Comparison of ENCODE assay signal across 8 cellular contexts in genomic region chr6:33454009-33454946, GRCh38. TPM values are rescaled to one million over a fixed set of nuclear protein-coding genes. Genes with fewer than 3 reads are reported as not detected.
DNase-seq lines count a peak whose midpoint lies in the region; ATAC-seq, FAIRE-seq and TF ChIP-seq lines count a peak whose summit lies in the region.

Gene ZBTB9, plus strand, starts transcription at chr6:33454576. Its CDS starts 525 bp downstream, at chr6:33455101.

- TF ChIP-seq POLR2A in GM12892 (IDR thresholded peaks at IDR 0.05; ENCODE audit: low read depth, low read length): peak; percentile 85
- peak; percentile 83 to 96 for TF ChIP-seq POLR2A in heart left ventricle (IDR thresholded peaks at IDR 0.05)

- H3K9me3 ChIP-seq in adipocyte (ENCODE audit: control insufficient read depth, low read length) (no peaks in the 10 kb centered on the region), heart left ventricle (no peaks in the 10 kb centered on the region)

- H3K36me3 Mint-ChIP-seq in type B pancreatic cell: peaks cover 12% of the 10 kb centered on the region

- H3K27ac ChIP-seq in heart left ventricle: peak within 1 kb of the TSS; percentile 21 to 88 (median 86)

- peak; percentile 98 for ATAC-seq in HG02840 (IDR thresholded peaks at IDR 0.05; ENCODE audit: low FRiP score, unreplicated experiment)
- peak; percentile 99 to 100 (median 100) for ATAC-seq in heart left ventricle

- H3K4me3 ChIP-seq in adipocyte (ENCODE audit: low read length): peak within 1 kb of the TSS; percentile 97
- peak within 1 kb of the TSS; percentile 71 to 99 (median 88) for H3K4me3 ChIP-seq in heart left ventricle

- peaks cover 10% of the 10 kb centered on the region for H3K36me3 ChIP-seq in adipocyte (ENCODE audit: control insufficient read depth, insufficient read depth, low read length, severe bottlenecking)
- peaks cover 0 to 22% (median 7%) of the 10 kb centered on the region in 9 donors for H3K36me3 ChIP-seq in heart left ventricle

- intact Hi-C loops in heart left ventricle (cut with DNase I): loop anchor here in 2 of 10 donors (1.0 to 5.0 kb wide), 3 partner anchors 44 to 118 kb away; partner anchors contain the start of gene KIFC1 (in 1 of the 2)

- H3K27me3 ChIP-seq in adipocyte (replicated peaks; ENCODE audit: control insufficient read depth, insufficient read depth, low read length) (no peaks in the 10 kb centered on the region), heart left ventricle (no peaks in the 10 kb centered on the region)

- H3K27ac Mint-ChIP-seq in type B pancreatic cell: peak within 1 kb of the TSS; percentile 74

- DNase-seq in GM12892 (ENCODE audit: insufficient read length) (peak; percentile 99), NCI-H1436 (lab: John Stamatoyannopoulos, UW) (peak; percentile 94), SW480 (ENCODE audit: low spot score) (peak; percentile 94), adipocyte (ENCODE audit: low read depth) (peak; percentile 98), heart left ventricle (peak; percentile 96 to 98 (median 97)), pons (ENCODE audit: low spot score) (peak; percentile 96), type B pancreatic cell (ENCODE audit: extremely low spot score, unreplicated experiment) (peak; percentile 92)

- H3K4me1 Mint-ChIP-seq in type B pancreatic cell (ENCODE audit: unreplicated experiment): peaks cover 25% of the 10 kb centered on the region

- no peak for TF ChIP-seq CTCF in heart left ventricle (IDR thresholded peaks at IDR 0.05)
- TF ChIP-seq CTCF in type B pancreatic cell (conservative IDR thresholded peaks at IDR 0.05): no peak

- no peaks in the 10 kb centered on the region for H3K27me3 Mint-ChIP-seq in type B pancreatic cell

- H3K9ac ChIP-seq in adipocyte (ENCODE audit: low read length): peak within 1 kb of the TSS; percentile 95

- FAIRE-seq in GM12892 (lab: Jason Lieb, UNC): peak; percentile 99

- H3K4me1 ChIP-seq in adipocyte (ENCODE audit: control insufficient read depth, insufficient read depth, low read length) (peaks cover 6% of the 10 kb centered on the region), heart left ventricle (peaks cover 0 to 39% (median 17%) of the 10 kb centered on the region in 12 donors)

- peak within 1 kb of the TSS; percentile 90 for H3K4me3 Mint-ChIP-seq in type B pancreatic cell

- 0 to 1% (median 1%) methylated on average over 24 to 65 of the region's 65 CpGs for WGBS in heart left ventricle, 4 donors

- H3K9me3 Mint-ChIP-seq in type B pancreatic cell: no peaks in the 10 kb centered on the region

RNA-seq across cellular contexts. Expression of gene ZBTB9, which starts in this region (rescaled TPM):
- 6.1 TPM for polyA plus RNA-seq in GM12892 (2012; ENCODE audit: missing spikeins)
- total RNA-seq in heart left ventricle (1 to 10 TPM; 2.5 to 6.4 (median 4.7) TPM), type B pancreatic cell (ENCODE audit: low replicate concordance) (11.3 and 14.5 TPM in 2 replicates)
- 1 to 10 TPM; 2.2 to 5.6 TPM for polyA plus RNA-seq in heart left ventricle

Comparison
In these comparisons a context has a peak if more than half of its experiments do, and no peak if none do; other contexts are left out.
1. Peak in every context shown above with its lines: DNase-seq, ATAC-seq, H3K4me3 ChIP-seq and H3K27ac ChIP-seq.